Comparison of ENCODE assay signal across 8 cellular contexts in the genomic region with DNA sequence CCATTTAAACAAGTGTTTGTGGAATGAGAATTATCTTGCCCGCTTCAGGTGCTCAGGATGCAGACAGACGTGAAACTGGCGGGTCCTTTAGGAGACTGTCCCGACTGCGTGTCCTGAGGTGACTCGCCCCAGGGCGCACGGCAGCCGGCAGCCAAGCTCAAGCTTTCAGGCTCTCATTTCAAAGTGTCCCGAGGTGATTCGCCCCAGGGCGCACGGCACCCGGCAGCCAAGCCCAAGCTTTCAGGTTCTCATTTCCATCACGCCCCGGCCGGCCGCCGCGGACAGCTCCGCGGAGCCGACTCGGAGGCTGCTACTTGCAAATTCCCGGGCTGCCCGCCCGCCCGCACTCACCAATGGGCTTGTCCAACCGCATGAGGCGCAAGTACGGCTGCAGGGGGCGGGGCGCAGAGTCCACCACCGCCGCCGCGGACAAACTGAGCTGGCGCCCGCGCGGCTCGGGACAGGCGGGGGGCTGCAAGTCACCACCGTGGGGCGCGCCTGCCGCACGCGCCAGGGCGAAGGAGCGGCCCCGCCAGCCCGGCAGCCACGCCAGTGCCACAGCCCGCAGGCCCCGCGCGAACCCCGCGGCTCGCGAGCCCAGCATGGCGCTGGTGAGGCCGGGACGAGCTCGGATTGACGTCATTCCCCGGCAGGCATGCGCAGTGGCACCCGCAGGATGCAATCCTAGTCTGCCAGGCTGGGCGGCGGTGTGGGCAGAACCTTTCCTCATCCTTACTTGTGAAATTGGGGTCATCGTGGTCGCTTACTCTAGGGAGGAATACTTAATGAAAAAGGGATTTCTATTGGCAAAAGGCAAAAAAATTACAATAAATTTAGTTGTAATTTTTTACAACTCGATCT. TPM values are rescaled to one million over a fixed set of nuclear protein-coding genes. Genes with fewer than 3 reads are reported as not detected.
DNase-seq lines count a peak whose midpoint lies in the region; ATAC-seq, FAIRE-seq and TF ChIP-seq lines count a peak whose summit lies in the region.

A gene with protein sequence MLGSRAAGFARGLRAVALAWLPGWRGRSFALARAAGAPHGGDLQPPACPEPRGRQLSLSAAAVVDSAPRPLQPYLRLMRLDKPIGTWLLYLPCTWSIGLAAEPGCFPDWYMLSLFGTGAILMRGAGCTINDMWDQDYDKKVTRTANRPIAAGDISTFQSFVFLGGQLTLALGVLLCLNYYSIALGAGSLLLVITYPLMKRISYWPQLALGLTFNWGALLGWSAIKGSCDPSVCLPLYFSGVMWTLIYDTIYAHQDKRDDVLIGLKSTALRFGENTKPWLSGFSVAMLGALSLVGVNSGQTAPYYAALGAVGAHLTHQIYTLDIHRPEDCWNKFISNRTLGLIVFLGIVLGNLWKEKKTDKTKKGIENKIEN (minus strand): TSS at position 638 of the 861 bp plus-strand sequence. CDS start 34 bp downstream, at position 604.

- H3K9ac ChIP-seq in BLaER1 treated with 17β-estradiol and CSF1 and Interleukin-3, amounts not matched to agents 10 nM and 100 nM = peak within 1 kb of the TSS; percentile 90 to 94 (median 91)

- DNase-seq in GM19239 (ENCODE audit: insufficient read length, low spot score) (peak; percentile 76), NCI-H69 (lab: John Stamatoyannopoulos, UW) (peak; percentile 88), dedifferentiated amniotic fluid mesenchymal stem cell (ENCODE audit: extremely low spot score) (peak; percentile 96), left lung (peak; percentile 96 to 99)
- peak; percentile 94 for DNase-seq in activated CD4-positive, alpha-beta T cell treated with anti-CD3 and anti-CD28 coated beads, Interleukin-2, amount 50 U/mL, for 1 hour
- DNase-seq in stimulated activated CD4-positive, alpha-beta T cell treated with anti-CD3 and anti-CD28 coated beads, Interleukin-2, amount 100 ng/mL, for 48 hours = peak; percentile 94 to 95

- peaks cover 0 to 25% (median 9%) of the 10 kb centered on the region in 11 experiments; a peak in 9 of 22 replicates for H4K20me1 ChIP-seq in BLaER1 treated with 17β-estradiol and CSF1 and Interleukin-3, amounts not matched to agents 10 nM and 100 nM

- H3K4me3 ChIP-seq in BLaER1 treated with 17β-estradiol and CSF1 and Interleukin-3, amounts not matched to agents 10 nM and 100 nM = peak within 1 kb of the TSS; percentile 65 to 86 (median 74)
- H3K4me3 ChIP-seq in left lung = peak within 1 kb of the TSS; percentile 38 to 57

- peaks cover 0 to 15% (median 0%) of the 10 kb centered on the region in 11 experiments; a peak in 5 of 22 replicates for H3K36me3 ChIP-seq in BLaER1 treated with 17β-estradiol and CSF1 and Interleukin-3, amounts not matched to agents 10 nM and 100 nM
- no peaks in the 10 kb centered on the region for H3K36me3 ChIP-seq in left lung

- peaks cover 0 to 4% (median 2%) of the 10 kb centered on the region in 11 experiments; a peak in 8 of 22 replicates for H3K9me3 ChIP-seq in BLaER1 treated with 17β-estradiol and CSF1 and Interleukin-3, amounts not matched to agents 10 nM and 100 nM (replicated peaks in 1 of 11)
- no peaks in the 10 kb centered on the region for H3K9me3 ChIP-seq in left lung

- H3K27ac ChIP-seq in BLaER1 treated with 17β-estradiol and CSF1 and Interleukin-3, amounts not matched to agents 10 nM and 100 nM = peak within 1 kb of the TSS; percentile 89 to 97 (median 94)
- H3K27ac ChIP-seq in left lung = peak within 1 kb of the TSS; percentile 96

- peak within 1 kb of the TSS; percentile 76 to 97 (median 92) for H3K4me2 ChIP-seq in BLaER1 treated with 17β-estradiol and CSF1 and Interleukin-3, amounts not matched to agents 10 nM and 100 nM

- FAIRE-seq in GM19239 (lab: Jason Lieb, UNC) = peak; percentile 97

- no peaks in the 10 kb centered on the region for H3K27me3 ChIP-seq in BLaER1 treated with 17β-estradiol and CSF1 and Interleukin-3, amounts not matched to agents 10 nM and 100 nM
- no peaks in the 10 kb centered on the region for H3K27me3 ChIP-seq in left lung

- ATAC-seq in HG03457 (IDR thresholded peaks at IDR 0.05; ENCODE audit: unreplicated experiment) = peak; percentile 86
- ATAC-seq in left lung = peak; percentile 95

- intact Hi-C loops in left lung (cut with DNase I) = loop anchor here in 1 of 2 donors (10.0 kb wide), 1 partner anchor 210 kb away; no protein-coding TSS in a partner anchor

- peaks cover 35 to 63% (median 47%) of the 10 kb centered on the region in 10 experiments for H3K4me1 ChIP-seq in BLaER1 treated with 17β-estradiol and CSF1 and Interleukin-3, amounts not matched to agents 10 nM and 100 nM
- peaks cover 13 to 38% of the 10 kb centered on the region in 2 donors for H3K4me1 ChIP-seq in left lung

- TF ChIP-seq CTCF in left lung (IDR thresholded peaks at IDR 0.05) = peak in 1 of 2 donors; percentile 41

RNA-seq across cellular contexts. Expression of the gene that starts here (rescaled TPM):
- 10 to 100 TPM; 15.9 to 17.9 TPM for total RNA-seq in left lung

Comparison
In these comparisons a context has a peak if more than half of its experiments do, and no peak if none do; other contexts are left out.
1. Peak in every context shown above with its lines: DNase-seq, ATAC-seq, H3K4me3 ChIP-seq and H3K27ac ChIP-seq.